8 cellular contexts compared by ENCODE assay signal in the genomic region with DNA sequence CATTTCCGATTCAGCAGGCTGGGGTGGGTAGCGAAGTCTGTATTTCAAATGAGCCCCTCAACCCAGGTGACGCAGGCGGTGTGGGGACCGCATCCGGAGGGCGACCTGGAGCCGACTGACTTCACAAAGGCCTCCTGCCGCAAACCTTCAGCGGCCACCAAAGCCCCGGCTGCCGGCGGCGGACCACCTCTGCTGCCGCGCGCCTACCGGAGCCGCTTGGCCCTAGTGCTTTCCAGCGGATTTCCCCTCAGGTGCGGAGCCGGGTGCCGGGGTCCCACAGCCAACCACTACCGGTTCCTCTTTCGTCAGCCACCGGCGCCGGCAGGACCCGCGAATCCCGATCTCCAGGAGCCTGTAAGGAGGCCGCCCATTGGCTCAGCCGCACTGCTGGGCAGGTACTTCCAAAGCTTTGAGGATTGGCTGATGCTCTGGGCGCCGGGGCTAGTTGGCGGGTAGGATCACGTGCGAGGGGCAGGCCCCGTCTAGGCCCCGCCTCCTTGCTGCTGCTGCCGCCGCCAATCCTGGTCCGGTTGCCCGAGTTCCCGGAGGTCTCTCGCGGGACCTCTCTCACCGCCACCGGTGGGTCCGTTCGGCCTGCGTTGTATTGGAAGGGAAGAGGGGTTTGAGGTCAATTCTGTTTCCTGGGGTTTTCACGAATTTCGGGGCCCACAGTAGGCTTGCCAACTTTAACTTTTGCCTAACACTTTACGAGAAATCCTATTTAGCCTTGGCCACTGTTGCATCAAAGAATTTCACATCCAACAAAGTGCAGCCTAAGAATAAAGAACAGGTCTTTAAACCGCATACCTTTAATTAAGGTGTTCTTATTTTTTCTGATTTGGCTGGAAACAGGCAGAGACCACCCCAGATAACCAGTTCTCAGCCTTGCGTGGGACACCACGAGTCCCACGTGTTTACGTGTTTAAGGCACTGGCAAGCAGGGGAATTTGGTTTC. TPM values are rescaled to one million over a fixed set of nuclear protein-coding genes. Genes with fewer than 3 reads are reported as not detected.
DNase-seq lines count a peak whose midpoint lies in the region; ATAC-seq and TF ChIP-seq lines count a peak whose summit lies in the region.

A gene (plus strand): TSS at position 494 of the 955 bp plus-strand sequence. CDS start 5,732 bp downstream, outside the sequence.

- peaks cover 4% of the 10 kb centered on the region for H3K27me3 Mint-ChIP-seq in activated CD4-positive, alpha-beta T cell treated with anti-CD3 and anti-CD28 coated beads, Interleukin-2, amount 10 ng/mL, durations not matched to agents 7 days and 5 days

- CTCF ChIA-PET in activated CD4-positive, alpha-beta T cell treated with anti-CD3 and anti-CD28 coated beads, Interleukin-2, amount 10 ng/mL, durations not matched to agents 7 days and 5 days (lab: Charles Lee), result interaction anchor here (0.6 to 1.2 kb wide), 3 partner anchors 17 to 582 kb away, joined by 3 read pairs; a partner anchor contains a TSS

- H3K4me3 ChIP-seq in AG09309 (ENCODE audit: control insufficient read depth, low read depth, low read length), result peak within 1 kb of the TSS; percentile 45
- H3K4me3 ChIP-seq in coronary artery, result peak within 1 kb of the TSS; percentile 99

- peak within 1 kb of the TSS; percentile 97 for H3K27ac Mint-ChIP-seq in activated CD4-positive, alpha-beta T cell treated with anti-CD3 and anti-CD28 coated beads, Interleukin-2, amount 10 ng/mL, durations not matched to agents 7 days and 5 days

- TF ChIP-seq CTCF in AG09309 (IDR thresholded peaks at IDR 0.05; ENCODE audit: control insufficient read depth, insufficient read depth, low read depth, low read length, missing control alignments) (no peak), coronary artery (IDR thresholded peaks at IDR 0.05) (no peak)

- POLR2A ChIA-PET in activated CD4-positive, alpha-beta T cell treated with anti-CD3 and anti-CD28 coated beads, Interleukin-2, amount 10 ng/mL, durations not matched to agents 7 days and 5 days (lab: Charles Lee), result no interaction called here

- peak; percentile 99 for ATAC-seq in HG03378 (IDR thresholded peaks at IDR 0.05; ENCODE audit: unreplicated experiment)

- peak within 1 kb of the TSS; percentile 91 for H3K4me3 Mint-ChIP-seq in activated CD4-positive, alpha-beta T cell treated with anti-CD3 and anti-CD28 coated beads, Interleukin-2, amount 10 ng/mL, durations not matched to agents 7 days and 5 days

- H3K27ac ChIP-seq in coronary artery, result peak within 1 kb of the TSS; percentile 58 to 97

- no peaks in the 10 kb centered on the region for H3K9me3 Mint-ChIP-seq in activated CD4-positive, alpha-beta T cell treated with anti-CD3 and anti-CD28 coated beads, Interleukin-2, amount 10 ng/mL, durations not matched to agents 7 days and 5 days

- peak; percentile 90 for TF ChIP-seq POLR2A in GM19099 (IDR thresholded peaks at IDR 0.05; ENCODE audit: extremely low read depth, insufficient read length, low read depth)

- peaks cover 41% of the 10 kb centered on the region for H3K36me3 Mint-ChIP-seq in activated CD4-positive, alpha-beta T cell treated with anti-CD3 and anti-CD28 coated beads, Interleukin-2, amount 10 ng/mL, durations not matched to agents 7 days and 5 days (ENCODE audit: low read depth)

- DNase-seq in AG09309 (ENCODE audit: low read depth) (peak; percentile 75), NCI-H510A treated with DMSO at 0.1 percent for 48 hours (lab: John Stamatoyannopoulos, UW) (peak; percentile 99), coronary artery (ENCODE audit: low spot score) (peak; percentile 100), left kidney (ENCODE audit: low read depth, low spot score) (peak; percentile 100)
- peak; percentile 98 for DNase-seq in activated CD4-positive, alpha-beta T cell treated with anti-CD3 and anti-CD28 coated beads, Interleukin-2, amount 10 ng/mL, durations not matched to agents 7 days and 5 days
- DNase-seq in stimulated activated CD4-positive, alpha-beta T cell treated with anti-CD3 and anti-CD28 coated beads, Interleukin-1b, Interleukin-23, amount 100 ng/mL, for 48 hours, result peak; percentile 100

- H3K4me1 Mint-ChIP-seq in activated CD4-positive, alpha-beta T cell treated with anti-CD3 and anti-CD28 coated beads, Interleukin-2, amount 10 ng/mL, durations not matched to agents 7 days and 5 days, result peaks cover 39% of the 10 kb centered on the region

RNA-seq across cellular contexts. Expression of the gene that starts here (rescaled TPM):
- total RNA-seq in activated CD4-positive, alpha-beta T cell treated with anti-CD3 and anti-CD28 coated beads, Interleukin-2, amount 10 ng/mL, durations not matched to agents 7 days and 5 days, result 1 to 10 TPM in 1 of 2 experiments, under 1 TPM in 1; 0.81 to 1.3 TPM

Comparison
In these comparisons a context has a peak if more than half of its experiments do, and no peak if none do; other contexts are left out.
1. Peak in every context shown above with its lines: DNase-seq, ATAC-seq, H3K4me3 ChIP-seq and H3K27ac ChIP-seq.